ENCODE assay signal across 6 cellular contexts in genomic region chr13:106261450-106261849, GRCh38.
"Had no signal": no experiment of that assay in that cellular context is flagged by ENCODE, and none has a peak within 500 bp of the region (broad histone marks: within the 10 kb centered on the region; RNA-seq: fewer than 3 reads in every experiment).

No MANE protein-coding gene starts in this region.

- H3K4me3 ChIP-seq: K562 had no signal

- H3K27ac ChIP-seq: HL-60 had no signal

- FAIRE-seq: HepG2, HTR-8/SVneo, K562 had no signal

- DNase-seq: IMR-90, KBM-7 had no signal
